11 cellular contexts compared by ENCODE assay signal in the genomic region with DNA sequence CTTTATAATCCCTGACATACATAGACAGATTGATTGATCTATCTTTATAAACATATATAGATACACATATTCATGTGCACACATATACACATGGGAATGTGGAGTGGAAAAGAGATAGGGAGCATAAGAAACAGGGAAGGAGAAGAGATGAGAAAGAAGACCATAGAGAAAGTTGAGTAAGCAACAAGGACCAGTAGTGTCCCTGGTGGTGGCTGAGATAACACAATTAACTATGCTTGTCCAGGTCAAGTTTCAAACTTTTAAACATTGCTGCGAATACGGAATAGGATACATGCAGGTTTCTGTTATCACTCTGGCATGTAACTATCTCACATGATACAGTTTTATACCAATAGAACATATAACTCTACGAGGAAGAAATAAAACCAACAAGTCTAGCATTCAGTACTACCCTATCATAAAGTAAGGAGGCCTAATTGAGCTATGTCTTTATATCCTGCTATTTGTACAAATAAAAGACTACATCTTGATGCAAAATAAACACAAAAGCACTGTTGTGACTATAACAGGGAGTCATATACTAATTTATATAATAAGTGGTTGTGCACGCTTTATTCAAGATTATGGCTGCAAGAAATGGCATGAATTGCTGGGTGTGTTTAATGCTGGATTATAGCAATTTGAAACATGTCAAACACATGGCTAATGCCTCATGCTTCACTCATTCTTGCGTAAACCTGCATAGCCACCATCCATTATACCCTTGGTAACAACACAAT. TPM values are rescaled to one million over a fixed set of nuclear protein-coding genes. Genes with fewer than 3 reads are reported as not detected.
DNase-seq lines count a peak whose midpoint lies in the region; ATAC-seq and TF ChIP-seq lines count a peak whose summit lies in the region.
"Had no signal": no experiment of that assay in that cellular context is flagged by ENCODE, and none has a peak within 500 bp of the region (broad histone marks: within the 10 kb centered on the region; RNA-seq: fewer than 3 reads in every experiment).

No MANE protein-coding gene starts in this region.

- ATAC-seq in Panc1 = peak; percentile 66; the same call in 1 of the 2 replicates
- ATAC-seq in gastroesophageal sphincter = peak; percentile 32
- no peak for ATAC-seq in activated naive CD8-positive, alpha-beta T cell treated with anti-CD3 and anti-CD28 coated beads, Interleukin-2, amount 50 U/mL, for 24 hours
- no peak for ATAC-seq in GM21528 (IDR thresholded peaks at IDR 0.05; ENCODE audit: low FRiP score, unreplicated experiment)

- DNase-seq in ACHN = peak; percentile 29
- peak; percentile 11 for DNase-seq in H4 (ENCODE audit: low spot score)
- DNase-seq in Panc1 (ENCODE audit: low read depth, low spot score) = no peak
- DNase-seq in HuH-7.5 (ENCODE audit: low spot score) = no peak
- DNase-seq in activated naive CD8-positive, alpha-beta T cell treated with anti-CD3 and anti-CD28 coated beads, Interleukin-2, amount 50 U/mL, for 24 hours = no peak
- no peak for DNase-seq in T-helper 1 cell
- DNase-seq: activated CD4-positive, CD25-positive, alpha-beta regulatory T cell treated with anti-CD3 and anti-CD28 coated beads, Interleukin-2, amount 50 U/mL, for 72 hours; stimulated activated CD4-positive, alpha-beta T cell treated with anti-CD3 and anti-CD28 coated beads, Interleukin-4, amount 100 ng/mL, for 4 hours had no signal

- CTCF ChIA-PET in Panc1 (lab: Charles Lee) = no interaction called here

- no peak for TF ChIP-seq POLR2A in gastroesophageal sphincter (IDR thresholded peaks at IDR 0.05)

- H3K4me1 ChIP-seq in Panc1 (ENCODE audit: control insufficient read depth, insufficient read depth, low read length) = no peaks in the 10 kb centered on the region; the same call in 1 of the 2 replicates
- peaks cover 3 to 72% (median 5%) of the 10 kb centered on the region in 3 donors for H3K4me1 ChIP-seq in gastroesophageal sphincter

- no peaks in the 10 kb centered on the region for H3K27me3 Mint-ChIP-seq in activated naive CD8-positive, alpha-beta T cell treated with anti-CD3 and anti-CD28 coated beads, Interleukin-2, amount 50 U/mL, for 24 hours

- H3K4me3 ChIP-seq in Panc1 (ENCODE audit: low read depth in 2 of 2, low read length in 2 of 2) (no peak overlapping the region), gastroesophageal sphincter (no peak overlapping the region)

- no peaks in the 10 kb centered on the region for H3K36me3 ChIP-seq in Panc1 (ENCODE audit: control insufficient read depth, insufficient read depth, low read length)
- H3K36me3 ChIP-seq in gastroesophageal sphincter = no peaks in the 10 kb centered on the region

- H3K27me3 ChIP-seq in Panc1 (ENCODE audit: control insufficient read depth, insufficient read depth, low read length) (no peaks in the 10 kb centered on the region), gastroesophageal sphincter (no peaks in the 10 kb centered on the region)

- H3K9me3 Mint-ChIP-seq in activated naive CD8-positive, alpha-beta T cell treated with anti-CD3 and anti-CD28 coated beads, Interleukin-2, amount 50 U/mL, for 24 hours = no peaks in the 10 kb centered on the region

- no TSS peak for BruUV-seq in Panc1 (replicated peaks; lab: Mats Ljungman, UMichigan)

- H3K27ac ChIP-seq in Panc1 (ENCODE audit: low read length) = no peak overlapping the region
- peak overlapping the region; percentile 27 to 79 (median 46) for H3K27ac ChIP-seq in gastroesophageal sphincter

- in situ Hi-C loops in ACHN (cut with HindIII; ENCODE audit: low pct_ligation_motif_present, low pct_unique_long_range_greater_than_20kb, low sequenced_read_pairs) (loop anchor here (25.0 kb wide), 2 partner anchors 240 to 335 kb away; no protein-coding TSS in a partner anchor), Panc1 (cut with HindIII; ENCODE audit: low pct_unique_long_range_greater_than_20kb, low sequenced_read_pairs) (no loop called here)

- 40 to 62% methylated on average over 5 of the region's 5 CpGs for WGBS in gastroesophageal sphincter (ENCODE audit: low coverage in 1 of 2), 2 donors

- no peak overlapping the region for H3K27ac Mint-ChIP-seq in activated naive CD8-positive, alpha-beta T cell treated with anti-CD3 and anti-CD28 coated beads, Interleukin-2, amount 50 U/mL, for 24 hours

- TF ChIP-seq EP300 in gastroesophageal sphincter (IDR thresholded peaks at IDR 0.05) = no peak

- POLR2A ChIA-PET in Panc1 (lab: Charles Lee) = no interaction called here

- no peaks in the 10 kb centered on the region for H3K9me3 ChIP-seq in Panc1 (ENCODE audit: control insufficient read depth, insufficient read depth, low read depth, low read length)
- no peaks in the 10 kb centered on the region for H3K9me3 ChIP-seq in gastroesophageal sphincter

- no peaks in the 10 kb centered on the region for H3K4me1 Mint-ChIP-seq in activated naive CD8-positive, alpha-beta T cell treated with anti-CD3 and anti-CD28 coated beads, Interleukin-2, amount 50 U/mL, for 24 hours

- H3K36me3 Mint-ChIP-seq in activated naive CD8-positive, alpha-beta T cell treated with anti-CD3 and anti-CD28 coated beads, Interleukin-2, amount 50 U/mL, for 24 hours (ENCODE audit: low read depth) = no peaks in the 10 kb centered on the region

- TF ChIP-seq CTCF in Panc1 (IDR thresholded peaks at IDR 0.05) = peak; percentile 36; the same call in 1 of the 2 replicates
- peak in 3 of 4 experiments; percentile 35 to 53 (median 44) for TF ChIP-seq CTCF in gastroesophageal sphincter (IDR thresholded peaks at IDR 0.05)

- intact Hi-C loops in Panc1 (cut with micrococcal nuclease; ENCODE audit: unreplicated experiment) = no loop called here

- H3K4me3 Mint-ChIP-seq in activated naive CD8-positive, alpha-beta T cell treated with anti-CD3 and anti-CD28 coated beads, Interleukin-2, amount 50 U/mL, for 24 hours = no peak overlapping the region

RNA-seq across cellular contexts. Expression of a gene that starts 8.0 kb away (rescaled TPM):
- 1.7 and 2.0 TPM in 2 replicates for total RNA-seq in H4 (2014; rRNA removed; shearing (Covaris generic))
- total RNA-seq in Panc1 (2021; ENCODE audit: unreplicated experiment) (0.54 TPM), gastroesophageal sphincter (10 to 100 TPM; 42.3 to 83.7 (median 50.7) TPM)
- polyA plus RNA-seq in Panc1 (2012; ENCODE audit: insufficient read length) = 6.8 TPM
- total RNA-seq: M059J had no signal

Comparison
In these comparisons a context has a peak if more than half of its experiments do, and no peak if none do; other contexts are left out.
1. DNase-seq: peak in ACHN (single experiment) and H4 (single experiment); none in Panc1 (single experiment), HuH-7.5 (single experiment), activated naive CD8-positive, alpha-beta T cell treated with anti-CD3 and anti-CD28 coated beads, Interleukin-2, amount 50 U/mL, for 24 hours (single experiment) and T-helper 1 cell (0 of 5).
2. ATAC-seq: peak in Panc1 (single experiment) and gastroesophageal sphincter (single experiment); none in activated naive CD8-positive, alpha-beta T cell treated with anti-CD3 and anti-CD28 coated beads, Interleukin-2, amount 50 U/mL, for 24 hours (single experiment) and GM21528 (single experiment).
3. RNA of a gene that starts 8.0 kb away (total RNA-seq): 42.3 to 83.7 TPM in gastroesophageal sphincter; 1.7 to 2.0 TPM in H4 and 0.54 TPM in Panc1 (single experiment); every median in the first group is over 10 times any median in the second.